1 cellular context compared by ENCODE assay signal in genomic region chr1:155061381-155062150, GRCh38.
A peak's percentile ranks its signal among the peaks of the same experiment; 100 is the strongest.
TF ChIP-seq lines count a peak whose summit lies in the region.

No MANE protein-coding gene starts in this region.

TF ChIP-seq in K562, 482 proteins besides CTCF, POLR2A, EP300 and RAD21 (continued from another document and continues in another):
- TF ChIP-seq CLOCK (CRISPR knock-in tag; IDR thresholded peaks at IDR 0.05; ENCODE audit: borderline replicate concordance) (no peak), SIX5 (IDR thresholded peaks at IDR 0.05; ENCODE audit: borderline replicate concordance in 1 of 2, insufficient read depth in 1 of 2, low read depth in 1 of 2, low read length in 2 of 2) (no peak), SMAD3 (CRISPR knock-in tag; conservative IDR thresholded peaks at IDR 0.05) (no peak), MEIS2 (IDR thresholded peaks at IDR 0.05; ENCODE audit: partially characterized antibody) (no peak), SAP30 (IDR thresholded peaks at IDR 0.05; ENCODE audit: borderline replicate concordance, insufficient read depth, low read depth, low read length, poor library complexity, severe bottlenecking) (no peak), NFXL1 (CRISPR knock-in tag; IDR thresholded peaks at IDR 0.05) (no peak), PRDM10 (IDR thresholded peaks at IDR 0.05; ENCODE audit: partially characterized antibody) (no peak), SMAD1 (IDR thresholded peaks at IDR 0.05; ENCODE audit: low read depth, low read length, partially characterized antibody) (no peak), RFX7 (CRISPR knock-in tag; IDR thresholded peaks at IDR 0.05) (no peak), HES1 (IDR thresholded peaks at IDR 0.05; ENCODE audit: low read depth) (no peak), ZFPM2 (CRISPR knock-in tag; IDR thresholded peaks at IDR 0.05) (no peak), MAZ (CRISPR knock-in tag; conservative IDR thresholded peaks at IDR 0.05 in 1 of 2, IDR thresholded peaks at IDR 0.05 in 1 of 2) (peak in 1 of 2 experiments; percentile 51; a peak in 2 of 4 replicates), ZSCAN29 (IDR thresholded peaks at IDR 0.05) (no peak), HNRNPK (IDR thresholded peaks at IDR 0.05; ENCODE audit: low read depth, low read length, poor library complexity, severe bottlenecking) (no peak), ZBTB7A (IDR thresholded peaks at IDR 0.05; ENCODE audit: borderline replicate concordance, control insufficient read depth, low read depth, low read length) (peak; percentile 3; the same call in 1 of the 2 replicates), SP2 (IDR thresholded peaks at IDR 0.05; ENCODE audit: extremely low read depth, low read depth, low read length, poor library complexity, severe bottlenecking) (no peak), ZNF518B (CRISPR knock-in tag; IDR thresholded peaks at IDR 0.05) (no peak), ZNF395 (CRISPR knock-in tag; IDR thresholded peaks at IDR 0.05) (no peak), ZBED1 (IDR thresholded peaks at IDR 0.05) (no peak), LCOR (CRISPR knock-in tag; IDR thresholded peaks at IDR 0.05) (no peak), SRSF7 (optimal IDR thresholded peaks at IDR 0.05; ENCODE audit: low read depth, low read length) (no peak), KLF10 (CRISPR knock-in tag; IDR thresholded peaks at IDR 0.05) (no peak), MAFK (IDR thresholded peaks at IDR 0.05; ENCODE audit: low read length) (no peak)
- TF ChIP-seq, protein P1, sequence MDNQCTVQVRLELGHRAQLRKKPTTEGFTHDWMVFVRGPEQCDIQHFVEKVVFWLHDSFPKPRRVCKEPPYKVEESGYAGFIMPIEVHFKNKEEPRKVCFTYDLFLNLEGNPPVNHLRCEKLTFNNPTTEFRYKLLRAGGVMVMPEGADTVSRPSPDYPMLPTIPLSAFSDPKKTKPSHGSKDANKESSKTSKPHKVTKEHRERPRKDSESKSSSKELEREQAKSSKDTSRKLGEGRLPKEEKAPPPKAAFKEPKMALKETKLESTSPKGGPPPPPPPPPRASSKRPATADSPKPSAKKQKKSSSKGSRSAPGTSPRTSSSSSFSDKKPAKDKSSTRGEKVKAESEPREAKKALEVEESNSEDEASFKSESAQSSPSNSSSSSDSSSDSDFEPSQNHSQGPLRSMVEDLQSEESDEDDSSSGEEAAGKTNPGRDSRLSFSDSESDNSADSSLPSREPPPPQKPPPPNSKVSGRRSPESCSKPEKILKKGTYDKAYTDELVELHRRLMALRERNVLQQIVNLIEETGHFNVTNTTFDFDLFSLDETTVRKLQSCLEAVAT (IDR thresholded peaks at IDR 0.05), result peak in 1 of 2 experiments; percentile 46; a peak in 2 of 4 replicates
- TF ChIP-seq, protein P2, sequence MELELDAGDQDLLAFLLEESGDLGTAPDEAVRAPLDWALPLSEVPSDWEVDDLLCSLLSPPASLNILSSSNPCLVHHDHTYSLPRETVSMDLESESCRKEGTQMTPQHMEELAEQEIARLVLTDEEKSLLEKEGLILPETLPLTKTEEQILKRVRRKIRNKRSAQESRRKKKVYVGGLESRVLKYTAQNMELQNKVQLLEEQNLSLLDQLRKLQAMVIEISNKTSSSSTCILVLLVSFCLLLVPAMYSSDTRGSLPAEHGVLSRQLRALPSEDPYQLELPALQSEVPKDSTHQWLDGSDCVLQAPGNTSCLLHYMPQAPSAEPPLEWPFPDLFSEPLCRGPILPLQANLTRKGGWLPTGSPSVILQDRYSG (tag; conservative IDR thresholded peaks at IDR 0.05; ENCODE audit: low read depth), result no peak
- TF ChIP-seq, protein P3, sequence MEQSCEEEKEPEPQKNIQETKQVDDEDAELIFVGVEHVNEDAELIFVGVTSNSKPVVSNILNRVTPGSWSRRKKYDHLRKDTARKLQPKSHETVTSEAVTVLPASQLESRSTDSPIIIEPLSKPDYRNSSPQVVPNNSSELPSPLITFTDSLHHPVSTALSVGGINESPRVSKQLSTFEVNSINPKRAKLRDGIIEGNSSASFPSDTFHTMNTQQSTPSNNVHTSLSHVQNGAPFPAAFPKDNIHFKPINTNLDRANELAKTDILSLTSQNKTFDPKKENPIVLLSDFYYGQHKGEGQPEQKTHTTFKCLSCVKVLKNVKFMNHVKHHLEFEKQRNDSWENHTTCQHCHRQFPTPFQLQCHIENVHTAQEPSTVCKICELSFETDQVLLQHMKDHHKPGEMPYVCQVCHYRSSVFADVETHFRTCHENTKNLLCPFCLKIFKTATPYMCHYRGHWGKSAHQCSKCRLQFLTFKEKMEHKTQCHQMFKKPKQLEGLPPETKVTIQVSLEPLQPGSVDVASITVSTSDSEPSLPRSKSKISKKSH (CRISPR knock-in tag; IDR thresholded peaks at IDR 0.05), result no peak
- TF ChIP-seq, protein P4, sequence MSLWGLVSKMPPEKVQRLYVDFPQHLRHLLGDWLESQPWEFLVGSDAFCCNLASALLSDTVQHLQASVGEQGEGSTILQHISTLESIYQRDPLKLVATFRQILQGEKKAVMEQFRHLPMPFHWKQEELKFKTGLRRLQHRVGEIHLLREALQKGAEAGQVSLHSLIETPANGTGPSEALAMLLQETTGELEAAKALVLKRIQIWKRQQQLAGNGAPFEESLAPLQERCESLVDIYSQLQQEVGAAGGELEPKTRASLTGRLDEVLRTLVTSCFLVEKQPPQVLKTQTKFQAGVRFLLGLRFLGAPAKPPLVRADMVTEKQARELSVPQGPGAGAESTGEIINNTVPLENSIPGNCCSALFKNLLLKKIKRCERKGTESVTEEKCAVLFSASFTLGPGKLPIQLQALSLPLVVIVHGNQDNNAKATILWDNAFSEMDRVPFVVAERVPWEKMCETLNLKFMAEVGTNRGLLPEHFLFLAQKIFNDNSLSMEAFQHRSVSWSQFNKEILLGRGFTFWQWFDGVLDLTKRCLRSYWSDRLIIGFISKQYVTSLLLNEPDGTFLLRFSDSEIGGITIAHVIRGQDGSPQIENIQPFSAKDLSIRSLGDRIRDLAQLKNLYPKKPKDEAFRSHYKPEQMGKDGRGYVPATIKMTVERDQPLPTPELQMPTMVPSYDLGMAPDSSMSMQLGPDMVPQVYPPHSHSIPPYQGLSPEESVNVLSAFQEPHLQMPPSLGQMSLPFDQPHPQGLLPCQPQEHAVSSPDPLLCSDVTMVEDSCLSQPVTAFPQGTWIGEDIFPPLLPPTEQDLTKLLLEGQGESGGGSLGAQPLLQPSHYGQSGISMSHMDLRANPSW (CRISPR knock-in tag; IDR thresholded peaks at IDR 0.05), result peak; percentile 39; the same call in 1 of the 2 replicates
